In genomic region chrX:22063284-22063683, GRCh38 we compare ENCODE assay signal across 9 cellular contexts. TPM values are rescaled to one million over a fixed set of nuclear protein-coding genes. Genes with fewer than 3 reads are reported as not detected.
DNase-seq lines count a peak whose midpoint lies in the region; ATAC-seq and TF ChIP-seq lines count a peak whose summit lies in the region.
"Had no signal": no experiment of that assay in that cellular context is flagged by ENCODE, and none has a peak within 500 bp of the region (broad histone marks: within the 10 kb centered on the region; RNA-seq: fewer than 3 reads in every experiment).

No MANE protein-coding gene starts in this region.

- H3K36me3 ChIP-seq in stomach = no peaks in the 10 kb centered on the region

- H3K27me3 ChIP-seq in stomach = peaks cover 0 to 4% (median 0%) of the 10 kb centered on the region in 3 donors

- DNase-seq in activated T-cell treated with anti-CD3 and anti-CD28 coated beads for 24 hours (ENCODE audit: low read depth) (peak; percentile 31), activated T-cell treated with anti-CD3 and anti-CD28 coated beads for 4 hours (peak; percentile 25), stomach (no peak), HuH-7 (ENCODE audit: low spot score) (no peak), GOT3 (lab: John Stamatoyannopoulos, UW) (no peak)
- no peak for DNase-seq in activated T-cell treated with anti-CD3 and anti-CD28 coated beads, Interleukin-2, amount 50 U/mL, for 1 hour
- peak; percentile 54 for DNase-seq in stimulated activated CD8-positive, alpha-beta memory T cell treated with anti-CD3 and anti-CD28 coated beads, Interleukin-4, amount 100 ng/mL, for 48 hours

- no peak overlapping the region for H3K27ac ChIP-seq in stomach

- TF ChIP-seq POLR2A in stomach (IDR thresholded peaks at IDR 0.05) = no peak

- no peaks in the 10 kb centered on the region for H3K4me1 ChIP-seq in stomach

- H3K9me3 ChIP-seq in stomach = peaks cover 0 to 4% (median 0%) of the 10 kb centered on the region in 4 donors

- no peak for TF ChIP-seq EP300 in stomach (IDR thresholded peaks at IDR 0.05)

- no peak for TF ChIP-seq CTCF in stomach (IDR thresholded peaks at IDR 0.05)

- H3K4me3 ChIP-seq in stomach = no peak overlapping the region

- intact Hi-C loops in stomach (cut with DNase I; ENCODE audit: low total_unique reads) = no loop called here

- 53 to 73% (median 67%) methylated on average over 7 of the region's 7 CpGs for WGBS in stomach, 5 donors

- peak; percentile 78 for ATAC-seq in HG03159 (IDR thresholded peaks at IDR 0.05; ENCODE audit: unreplicated experiment)
- ATAC-seq: T-cell had no signal

RNA-seq across cellular contexts. Expression of gene PHEX, which starts 31.2 kb away (rescaled TPM):
- under 1 TPM in 2 of 5 donors, not detected in 3; 0.14 to 0.73 TPM for total RNA-seq in stomach
- polyA plus RNA-seq in stomach = under 1 TPM in 1 of 3 donors, not detected in 2; 0.05 TPM

Comparison
In these comparisons a context has a peak if more than half of its experiments do, and no peak if none do; other contexts are left out.
1. DNase-seq: peak in activated T-cell treated with anti-CD3 and anti-CD28 coated beads for 24 hours (single experiment), activated T-cell treated with anti-CD3 and anti-CD28 coated beads for 4 hours (single experiment) and stimulated activated CD8-positive, alpha-beta memory T cell treated with anti-CD3 and anti-CD28 coated beads, Interleukin-4, amount 100 ng/mL, for 48 hours (single experiment); none in activated T-cell treated with anti-CD3 and anti-CD28 coated beads, Interleukin-2, amount 50 U/mL, for 1 hour (single experiment), stomach (single experiment), HuH-7 (single experiment) and GOT3 (single experiment).